14 cellular contexts compared by ENCODE assay signal in the genomic region with DNA sequence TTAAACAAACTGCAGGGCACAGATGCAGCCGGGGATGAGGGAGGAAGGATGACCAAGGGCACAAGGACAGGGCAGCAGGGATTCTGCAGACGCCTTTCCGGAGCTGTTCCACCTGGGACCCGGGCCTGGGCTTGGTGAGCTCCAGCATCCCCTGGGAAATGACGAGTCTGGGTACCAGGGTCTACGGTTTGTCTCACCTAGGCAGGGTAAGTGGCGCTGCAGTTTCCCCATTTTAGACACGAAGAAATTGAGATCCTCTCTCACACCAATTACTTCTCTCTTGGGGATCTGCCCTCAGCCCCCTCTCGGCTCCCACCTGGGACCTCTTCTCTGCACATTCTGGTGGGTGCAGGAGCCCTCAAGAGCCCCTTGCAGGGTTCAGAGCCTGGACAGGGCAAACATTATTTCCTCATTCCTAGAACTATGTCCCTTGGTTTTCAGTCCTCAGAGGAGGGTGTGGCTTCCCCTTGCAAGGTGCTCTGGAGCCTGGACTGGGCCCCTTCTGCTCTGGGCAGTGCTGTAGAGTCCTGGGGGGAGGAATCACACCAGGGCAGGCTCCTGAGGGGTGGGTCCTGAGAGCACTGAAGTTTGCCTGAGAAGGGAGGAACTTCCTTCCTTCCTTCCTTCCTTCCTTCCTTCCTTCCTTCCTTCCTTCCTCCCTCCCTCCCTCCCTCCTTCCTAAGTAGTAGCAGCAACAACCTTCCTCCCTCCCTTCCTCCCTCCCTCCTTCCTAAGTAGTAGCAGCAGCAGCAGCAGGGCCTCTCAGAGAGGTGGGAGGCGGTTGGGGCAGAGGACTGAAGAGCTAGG. TPM values are rescaled to one million over a fixed set of nuclear protein-coding genes. Genes with fewer than 3 reads are reported as not detected.
A peak's percentile ranks its signal among the peaks of the same experiment; 100 is the strongest.
DNase-seq lines count a peak whose midpoint lies in the region; ATAC-seq and TF ChIP-seq lines count a peak whose summit lies in the region.
"Had no signal": no experiment of that assay in that cellular context is flagged by ENCODE, and none has a peak within 500 bp of the region (broad histone marks: within the 10 kb centered on the region; RNA-seq: fewer than 3 reads in every experiment).

No MANE protein-coding gene starts in this region.

- H3K27me3 ChIP-seq in CD4-positive, CD25-positive, alpha-beta regulatory T cell (ENCODE audit: control insufficient read depth, insufficient read depth, low read length), result no peaks in the 10 kb centered on the region
- H3K27me3 ChIP-seq in H9 (ENCODE audit: insufficient read depth, low read length), result no peaks in the 10 kb centered on the region
- peaks cover 28% of the 10 kb centered on the region for H3K27me3 ChIP-seq in osteoblast (ENCODE audit: insufficient read depth, low read length)

- H3K79me2 ChIP-seq in H9 (ENCODE audit: insufficient read depth, low read length) (no peaks in the 10 kb centered on the region), osteoblast (ENCODE audit: insufficient read depth, low read length) (no peaks in the 10 kb centered on the region)

- no peak overlapping the region for H2AK5ac ChIP-seq in H9 (ENCODE audit: insufficient read length, low read length)

- H3K27ac ChIP-seq in CD4-positive, CD25-positive, alpha-beta regulatory T cell (ENCODE audit: insufficient read depth, low read length, poor library complexity, severe bottlenecking), result no peak overlapping the region
- no peak overlapping the region for H3K27ac ChIP-seq in H9 (ENCODE audit: insufficient read length, low read depth, low read length)
- no peak overlapping the region for H3K27ac ChIP-seq in osteoblast (ENCODE audit: low read depth, low read length)
- H3K27ac ChIP-seq: SJSA1 had no signal

- no peak overlapping the region for H3K9ac ChIP-seq in H9 (ENCODE audit: extremely low read depth, insufficient read length, low read length)

- H4K8ac ChIP-seq in H9 (replicated peaks; ENCODE audit: insufficient read length, low read depth, low read length), result no peak overlapping the region

- H3K27me3 Mint-ChIP-seq in CD4-positive, CD25-positive, alpha-beta regulatory T cell, result peaks cover 26% of the 10 kb centered on the region
- peaks cover 24% of the 10 kb centered on the region for H3K27me3 Mint-ChIP-seq in H9 (ENCODE audit: low read depth)
- H3K27me3 Mint-ChIP-seq in effector memory CD8-positive, alpha-beta T cell, result peaks cover 10 to 28% of the 10 kb centered on the region in 2 donors

- H2AFZ ChIP-seq in H9 (ENCODE audit: low read length), result no peak overlapping the region
- H2AFZ ChIP-seq in osteoblast (ENCODE audit: low read length), result no peak overlapping the region

- no peak overlapping the region for H3K4me2 ChIP-seq in H9 (ENCODE audit: insufficient read depth, insufficient read length, low read length)
- H3K4me2 ChIP-seq in osteoblast (ENCODE audit: insufficient read depth, low read length), result no peak overlapping the region

- H3K18ac ChIP-seq in H9 (ENCODE audit: insufficient read length, low read depth, low read length), result no peak overlapping the region

- no peak overlapping the region for H2BK5ac ChIP-seq in H9 (ENCODE audit: insufficient read length, low read length)

- H4K5ac ChIP-seq in H9 (ENCODE audit: insufficient read length, low read depth, low read length), result no peak overlapping the region

- no peak overlapping the region for H3K56ac ChIP-seq in H9 (ENCODE audit: insufficient read length, low read depth, low read length)

- H3K4me3 Mint-ChIP-seq in CD4-positive, CD25-positive, alpha-beta regulatory T cell, result peak overlapping the region in 3 of 4 donors; percentile 72 to 88 (median 76)
- peak overlapping the region; percentile 29 to 74; a peak in 3 of 5 replicates for H3K4me3 Mint-ChIP-seq in H9
- H3K4me3 Mint-ChIP-seq in effector memory CD8-positive, alpha-beta T cell, result peak overlapping the region; percentile 81 to 83

- no peak overlapping the region; the same call in 1 of the 2 replicates for H3K14ac ChIP-seq in H9 (ENCODE audit: insufficient read depth, low read length)

- H3K23me2 ChIP-seq in H9 (ENCODE audit: insufficient read length, low read depth, low read length, poor library complexity, severe bottlenecking), result peaks cover 11% of the 10 kb centered on the region

- H3K36me3 Mint-ChIP-seq in CD4-positive, CD25-positive, alpha-beta regulatory T cell, result no peaks in the 10 kb centered on the region
- H3K36me3 Mint-ChIP-seq in H9 (ENCODE audit: insufficient read depth in 1 of 3, low read depth in 3 of 3), result no peaks in the 10 kb centered on the region
- H3K36me3 Mint-ChIP-seq in effector memory CD8-positive, alpha-beta T cell (ENCODE audit: insufficient read depth), result peaks cover 6% of the 10 kb centered on the region

- H3K4me1 ChIP-seq in CD4-positive, CD25-positive, alpha-beta regulatory T cell (ENCODE audit: control insufficient read depth, insufficient read depth, low read length, poor library complexity, severe bottlenecking), result peaks cover 16% of the 10 kb centered on the region
- no peaks in the 10 kb centered on the region; the same call in 1 of the 2 replicates for H3K4me1 ChIP-seq in H9 (ENCODE audit: insufficient read depth, low read length)
- H3K4me1 ChIP-seq in osteoblast (ENCODE audit: insufficient read depth, low read length), result no peaks in the 10 kb centered on the region

- no peak for ATAC-seq in CD4-positive, CD25-positive, alpha-beta regulatory T cell (ENCODE audit: low read depth in 2 of 2)
- no peak for ATAC-seq in effector memory CD8-positive, alpha-beta T cell (replicated peaks)
- no peak for ATAC-seq in HG02623 (IDR thresholded peaks at IDR 0.05; ENCODE audit: unreplicated experiment)
- no peak for ATAC-seq in GM21576 (IDR thresholded peaks at IDR 0.05; ENCODE audit: unreplicated experiment)
- no peak for ATAC-seq in GM18868 (IDR thresholded peaks at IDR 0.05; ENCODE audit: unreplicated experiment)
- ATAC-seq: right cardiac atrium; stimulated activated naive CD8-positive, alpha-beta T cell treated with anti-CD3 and anti-CD28 coated beads, Interleukin-15, Interleukin-2, amounts not matched to agents 100 U/mL and 50 U/mL, for 24 hours had no signal

- H3K4me3 ChIP-seq in CD4-positive, CD25-positive, alpha-beta regulatory T cell (ENCODE audit: low read depth, low read length), result no peak overlapping the region
- H3K4me3 ChIP-seq in osteoblast (ENCODE audit: insufficient read depth, low read length), result no peak overlapping the region
- H3K4me3 ChIP-seq: SJSA1 had no signal

- TF ChIP-seq CTCF in H9 (conservative IDR thresholded peaks at IDR 0.05), result no peak
- TF ChIP-seq CTCF in osteoblast (IDR thresholded peaks at IDR 0.05; ENCODE audit: extremely low read depth, low read depth, low read length), result no peak

- no peak overlapping the region for H2BK15ac ChIP-seq in H9 (ENCODE audit: low read depth, low read length)

- no peaks in the 10 kb centered on the region for H3K79me1 ChIP-seq in H9 (ENCODE audit: insufficient read depth, low read depth, low read length, poor library complexity, severe bottlenecking)

- peaks cover 5 to 17% (median 11%) of the 10 kb centered on the region in 4 donors for H3K4me1 Mint-ChIP-seq in CD4-positive, CD25-positive, alpha-beta regulatory T cell
- peaks cover 11 to 28% of the 10 kb centered on the region in 2 experiments for H3K4me1 Mint-ChIP-seq in H9
- peaks cover 15 to 17% of the 10 kb centered on the region in 2 donors for H3K4me1 Mint-ChIP-seq in effector memory CD8-positive, alpha-beta T cell (ENCODE audit: low read depth in 2 of 2)

- H2BK20ac ChIP-seq in H9 (ENCODE audit: low read depth, low read length, poor library complexity, severe bottlenecking), result no peak overlapping the region

- H3K23ac ChIP-seq in H9 (ENCODE audit: insufficient read length, low read depth, low read length), result no peak overlapping the region

- H3K36me3 ChIP-seq in CD4-positive, CD25-positive, alpha-beta regulatory T cell (ENCODE audit: control insufficient read depth, insufficient read depth, low read length), result no peaks in the 10 kb centered on the region
- no peaks in the 10 kb centered on the region for H3K36me3 ChIP-seq in osteoblast (ENCODE audit: insufficient read depth, low read length)
- H3K36me3 ChIP-seq: SJSA1 had no signal

- H3K4ac ChIP-seq in H9 (ENCODE audit: low read depth, low read length), result no peak overlapping the region

- no peak overlapping the region for H2BK12ac ChIP-seq in H9 (ENCODE audit: insufficient read length, low read depth, low read length)

- no peak overlapping the region for H3K27ac Mint-ChIP-seq in CD4-positive, CD25-positive, alpha-beta regulatory T cell
- no peak overlapping the region for H3K27ac Mint-ChIP-seq in H9
- peak overlapping the region in 1 of 2 donors; percentile 35 for H3K27ac Mint-ChIP-seq in effector memory CD8-positive, alpha-beta T cell

- DNase-seq in CD4-positive, CD25-positive, alpha-beta regulatory T cell, result no peak
- DNase-seq in H9 (no peak), osteoblast (ENCODE audit: insufficient read length, low spot score, missing footprints) (peak; percentile 81)
- no peak for DNase-seq in effector memory CD8-positive, alpha-beta T cell
- DNase-seq: activated CD4-positive, CD25-positive, alpha-beta regulatory T cell; activated CD8-positive, alpha-beta memory T cell treated with anti-CD3 and anti-CD28 coated beads, Interleukin-2, amount 50 U/mL, for 48 hours; COR-L47; NK-92 treated with Interleukin-12 subunit alpha and Interleukin-12 subunit beta, amount 100 ng/mL, for 24 hours; stimulated activated naive CD8-positive, alpha-beta T cell treated with anti-CD3 and anti-CD28 coated beads, Interleukin-15, Interleukin-2, amounts not matched to agents 100 U/mL and 50 U/mL, for 24 hours had no signal

- no peaks in the 10 kb centered on the region for H3K9me3 ChIP-seq in CD4-positive, CD25-positive, alpha-beta regulatory T cell (ENCODE audit: control insufficient read depth in 2 of 2, low read length in 2 of 2)
- H3K9me3 ChIP-seq in H9 (ENCODE audit: control insufficient read depth, low read depth, low read length) (no peaks in the 10 kb centered on the region), osteoblast (ENCODE audit: low read depth, low read length) (no peaks in the 10 kb centered on the region)
- H3K9me3 ChIP-seq: SJSA1 had no signal

- H4K20me1 ChIP-seq in H9 (ENCODE audit: control insufficient read depth, insufficient read depth, insufficient read length) (peaks cover 3% of the 10 kb centered on the region), osteoblast (ENCODE audit: insufficient read depth, low read length) (peaks cover 5% of the 10 kb centered on the region)

- WGBS in H9 (ENCODE audit: extremely low coverage, insufficient read length, low lambda C conversion rate), result no CpG with 5 or more reads among the region's 10 CpGs

- no peak overlapping the region for H2BK120ac ChIP-seq in H9 (ENCODE audit: low read depth, low read length, poor library complexity, severe bottlenecking)

- no peak overlapping the region for H4K91ac ChIP-seq in H9 (ENCODE audit: insufficient read length, low read depth, low read length)

- no peak overlapping the region for H3T11ph ChIP-seq in H9 (ENCODE audit: low read length)

- H3K9me3 Mint-ChIP-seq in CD4-positive, CD25-positive, alpha-beta regulatory T cell, result peaks cover 0 to 2% (median 0%) of the 10 kb centered on the region in 7 donors
- H3K9me3 Mint-ChIP-seq in H9, result no peaks in the 10 kb centered on the region; a peak in 2 of 5 replicates
- no peaks in the 10 kb centered on the region for H3K9me3 Mint-ChIP-seq in effector memory CD8-positive, alpha-beta T cell

RNA-seq across cellular contexts. Expression of a gene that starts 16.0 kb away (rescaled TPM):
- total RNA-seq in CD4-positive, CD25-positive, alpha-beta regulatory T cell, result 0.84 TPM
- not detected for polyA plus RNA-seq in CD4-positive, CD25-positive, alpha-beta regulatory T cell
- total RNA-seq in H9 (2021), result 6.4 and 7.9 TPM in 2 replicates
- under 0.01 and 0.29 TPM in 2 replicates for total RNA-seq in osteoblast
